8 cellular contexts compared by ENCODE assay signal in genomic region chr16:81446318-81447275, GRCh38. TPM values are rescaled to one million over a fixed set of nuclear protein-coding genes. Genes with fewer than 3 reads are reported as not detected.
A peak's percentile ranks its signal among the peaks of the same experiment; 100 is the strongest.
DNase-seq lines count a peak whose midpoint lies in the region; ATAC-seq and TF ChIP-seq lines count a peak whose summit lies in the region.

No MANE protein-coding gene starts in this region.

- POLR2A ChIA-PET in HEK293 (lab: Yijun Ruan, JAX): interaction anchor here (0.6 to 0.7 kb wide), 2 partner anchors 9 to 246 kb away, joined by 3 to 8 read pairs; no protein-coding TSS in a partner anchor

- ATAC-seq in activated T-cell treated with anti-CD3 and anti-CD28 coated beads, Interleukin-2, amount 50 U/mL, for 72 hours (replicated peaks in 1 of 2): no peak
- ATAC-seq in gastrocnemius medialis (no peak), omental fat pad (ENCODE audit: low FRiP score) (no peak), HG03135 (IDR thresholded peaks at IDR 0.05; ENCODE audit: unreplicated experiment) (no peak)

- H3K4me3 Mint-ChIP-seq in CD14-positive monocyte: peak overlapping the region; percentile 99
- peak overlapping the region; percentile 87 to 91 for H3K4me3 Mint-ChIP-seq in activated T-cell treated with anti-CD3 and anti-CD28 coated beads, Interleukin-2, amount 50 U/mL, for 72 hours

- H3K27ac ChIP-seq in HEK293 (ENCODE audit: extremely low read depth, low read depth, low read length) (no peak overlapping the region; the same call in 1 of the 2 replicates), left ventricle myocardium inferior (replicated peaks) (peak overlapping the region; percentile 83), gastrocnemius medialis (peak overlapping the region; percentile 1 to 71 (median 68))

- no peaks in the 10 kb centered on the region for H3K27me3 ChIP-seq in left ventricle myocardium inferior (ENCODE audit: low read depth)
- no peaks in the 10 kb centered on the region for H3K27me3 ChIP-seq in gastrocnemius medialis

- H3K9me3 Mint-ChIP-seq in CD14-positive monocyte: peaks cover 0 to 2% (median 0%) of the 10 kb centered on the region in 7 donors
- peaks cover 3 to 4% of the 10 kb centered on the region in 2 donors for H3K9me3 Mint-ChIP-seq in activated T-cell treated with anti-CD3 and anti-CD28 coated beads, Interleukin-2, amount 50 U/mL, for 72 hours

- peaks cover 30 to 31% of the 10 kb centered on the region in 2 donors for H3K36me3 Mint-ChIP-seq in CD14-positive monocyte
- peaks cover 6 to 11% of the 10 kb centered on the region in 2 donors for H3K36me3 Mint-ChIP-seq in activated T-cell treated with anti-CD3 and anti-CD28 coated beads, Interleukin-2, amount 50 U/mL, for 72 hours (ENCODE audit: insufficient read depth in 2 of 2)

- TF ChIP-seq CTCF in CD14-positive monocyte (IDR thresholded peaks at IDR 0.05): no peak
- TF ChIP-seq CTCF in HEK293 (tag by site-specific recombination; IDR thresholded peaks at IDR 0.05): no peak
- TF ChIP-seq CTCF in left ventricle myocardium inferior (IDR thresholded peaks at IDR 0.05; ENCODE audit: borderline replicate concordance): no peak
- no peak for TF ChIP-seq CTCF in gastrocnemius medialis (IDR thresholded peaks at IDR 0.05 in 4 of 5, conservative IDR thresholded peaks at IDR 0.05 in 1 of 5)
- no peak for TF ChIP-seq CTCF in omental fat pad (IDR thresholded peaks at IDR 0.05)

- TF ChIP-seq POLR2A in gastrocnemius medialis (IDR thresholded peaks at IDR 0.05): no peak

- peaks cover 3 to 13% (median 4%) of the 10 kb centered on the region in 3 donors for H3K27me3 Mint-ChIP-seq in CD14-positive monocyte (ENCODE audit: low read depth in 3 of 3)
- peaks cover 14% of the 10 kb centered on the region for H3K27me3 Mint-ChIP-seq in activated T-cell treated with anti-CD3 and anti-CD28 coated beads, Interleukin-2, amount 50 U/mL, for 72 hours (ENCODE audit: low read depth)

- peak overlapping the region; percentile 65 for H3K4me3 ChIP-seq in HEK293 (ENCODE audit: low read depth, low read length)
- H3K4me3 ChIP-seq in left ventricle myocardium inferior: peak overlapping the region; percentile 77
- peak overlapping the region; percentile 51 to 70 (median 60) for H3K4me3 ChIP-seq in gastrocnemius medialis

- CTCF ChIA-PET in HEK293 (lab: Yijun Ruan, JAX): interaction anchor here (0.6 kb wide), 2 partner anchors 8 to 427 kb away, joined by 3 read pairs; no protein-coding TSS in a partner anchor

- H3K4me1 ChIP-seq in HEK293 (ENCODE audit: control insufficient read depth, insufficient read depth, low read length) (peaks cover 18% of the 10 kb centered on the region), left ventricle myocardium inferior (peaks cover 48% of the 10 kb centered on the region), gastrocnemius medialis (no peaks in the 10 kb centered on the region)

- DNase-seq in CD14-positive monocyte (ENCODE audit: low spot score) (peak; percentile 72), left ventricle myocardium inferior (no peak), gastrocnemius medialis (no peak), omental fat pad (ENCODE audit: low spot score) (no peak), NCI-H2227 treated with DMSO at 0.1 percent for 48 hours (lab: John Stamatoyannopoulos, UW) (no peak)
- DNase-seq in activated T-cell treated with anti-CD3 and anti-CD28 coated beads, Interleukin-2, amount 50 U/mL, for 72 hours: no peak

- in situ Hi-C loops in gastrocnemius medialis (cut with MboI; ENCODE audit: low sequenced_read_pairs in 4 of 4): no loop called here

- H3K4me1 Mint-ChIP-seq in CD14-positive monocyte: peaks cover 66% of the 10 kb centered on the region
- H3K4me1 Mint-ChIP-seq in activated T-cell treated with anti-CD3 and anti-CD28 coated beads, Interleukin-2, amount 50 U/mL, for 72 hours (ENCODE audit: low read depth): peaks cover 57% of the 10 kb centered on the region

- peak overlapping the region; percentile 92 to 99 (median 96) for H3K27ac Mint-ChIP-seq in CD14-positive monocyte
- peak overlapping the region; percentile 79 for H3K27ac Mint-ChIP-seq in activated T-cell treated with anti-CD3 and anti-CD28 coated beads, Interleukin-2, amount 50 U/mL, for 72 hours

- H3K36me3 ChIP-seq in HEK293 (ENCODE audit: control insufficient read depth in 2 of 2, insufficient read depth in 1 of 2, low read length in 2 of 2) (no peaks in the 10 kb centered on the region), left ventricle myocardium inferior (no peaks in the 10 kb centered on the region), gastrocnemius medialis (no peaks in the 10 kb centered on the region)

- intact Hi-C loops in CD14-positive monocyte (cut with micrococcal nuclease) (loop anchor here (2.0 to 5.0 kb wide), 4 partner anchors 14 to 48 kb away; no protein-coding TSS in a partner anchor), left ventricle myocardium inferior (cut with micrococcal nuclease) (no loop called here), gastrocnemius medialis (cut with DNase I; ENCODE audit: low total_unique reads) (no loop called here)

- H3K9me3 ChIP-seq in HEK293 (ENCODE audit: control insufficient read depth, insufficient read depth, low read depth, low read length) (no peaks in the 10 kb centered on the region), left ventricle myocardium inferior (replicated peaks) (no peaks in the 10 kb centered on the region), gastrocnemius medialis (no peaks in the 10 kb centered on the region)

TF ChIP-seq in HEK293, 187 proteins besides CTCF, POLR2A, EP300 and RAD21:
- TF ChIP-seq ZNF624 (tag by site-specific recombination; IDR thresholded peaks at IDR 0.05): no peak
- peak; percentile 79 for TF ChIP-seq MYNN (tag by site-specific recombination; IDR thresholded peaks at IDR 0.05; ENCODE audit: borderline replicate concordance)
- no peak for TF ChIP-seq ZNF600 (tag by site-specific recombination; IDR thresholded peaks at IDR 0.05)
- 0 out of 2 replicates have a peak, but pooled peaks have one; percentile 9 for TF ChIP-seq ZNF121 (tag by site-specific recombination; IDR thresholded peaks at IDR 0.05)
- TF ChIP-seq ZNF302 (tag by site-specific recombination; IDR thresholded peaks at IDR 0.05; ENCODE audit: low read depth): no peak
TF ChIP-seq in HEK293: peak in this region for 2.

RNA-seq across cellular contexts. Expression of gene CMIP, which starts 2.0 kb away (rescaled TPM):
- polyA plus RNA-seq in CD14-positive monocyte: under 1 TPM; 0.85 to 0.93 TPM
- 10 to 100 TPM; 53.1 to 59.0 TPM for total RNA-seq in activated T-cell treated with anti-CD3 and anti-CD28 coated beads, Interleukin-2, amount 50 U/mL, for 72 hours
- total RNA-seq in left ventricle myocardium inferior (11.2 TPM), gastrocnemius medialis (1 to 10 TPM in 3 of 4 donors, under 1 TPM in 1; 0.90 to 5.1 (median 2.7) TPM), omental fat pad (10 to 100 TPM; 15.8 to 52.8 (median 32.0) TPM)

Comparison
In these comparisons a context has a peak if more than half of its experiments do, and no peak if none do; other contexts are left out.
1. intact Hi-C loops: an anchor here in CD14-positive monocyte (2.0 to 5.0 kb wide); none called in left ventricle myocardium inferior and gastrocnemius medialis.